ENCODE assay signal across 8 cellular contexts in genomic region chr12:6182279-6182898, GRCh38. TPM values are rescaled to one million over a fixed set of nuclear protein-coding genes. Genes with fewer than 3 reads are reported as not detected.
DNase-seq lines count a peak whose midpoint lies in the region; ATAC-seq and TF ChIP-seq lines count a peak whose summit lies in the region.

No MANE protein-coding gene starts in this region.

- no peak overlapping the region for H3K4me3 Mint-ChIP-seq in progenitor cell of endocrine pancreas (ENCODE audit: low read depth)

- peaks cover 8% of the 10 kb centered on the region for H3K27me3 Mint-ChIP-seq in progenitor cell of endocrine pancreas

- TF ChIP-seq CTCF in progenitor cell of endocrine pancreas (IDR thresholded peaks at IDR 0.05; ENCODE audit: unreplicated experiment) (no peak), GM10248 (IDR thresholded peaks at IDR 0.05; ENCODE audit: control extremely low read depth, extremely low read depth, low read depth, missing control alignments) (no peak)

- DNase-seq in COLO668 (lab: John Stamatoyannopoulos, UW; ENCODE audit: unreplicated experiment), result peak; percentile 65
- peak; percentile 97 for DNase-seq in NCI-H446 treated with DMSO at 0.1 percent for 48 hours (lab: John Stamatoyannopoulos, UW)
- peak; percentile 96 for DNase-seq in fibroblast of gingiva (ENCODE audit: low read depth)
- no peak for DNase-seq in progenitor cell of endocrine pancreas (ENCODE audit: low spot score, unreplicated experiment)
- DNase-seq in medulla oblongata (ENCODE audit: extremely low spot score), result no peak
- DNase-seq in GM10248 (ENCODE audit: extremely low spot score), result no peak
- no peak for DNase-seq in NCI-H1436 (lab: John Stamatoyannopoulos, UW)

- POLR2A ChIA-PET in GM10248 (lab: Yijun Ruan, JAX), result no interaction called here

- peaks cover 13% of the 10 kb centered on the region for H3K4me1 Mint-ChIP-seq in progenitor cell of endocrine pancreas (ENCODE audit: low read depth)

- ATAC-seq in HG02852 (IDR thresholded peaks at IDR 0.05; ENCODE audit: unreplicated experiment), result no peak

- no peaks in the 10 kb centered on the region for H3K36me3 Mint-ChIP-seq in progenitor cell of endocrine pancreas (ENCODE audit: insufficient read depth)

- no peaks in the 10 kb centered on the region for H3K9me3 Mint-ChIP-seq in progenitor cell of endocrine pancreas (ENCODE audit: low read depth)

- CTCF ChIA-PET in GM10248 (lab: Yijun Ruan, JAX), result interaction anchor here (1.1 to 2.2 kb wide), 3 partner anchors 12 to 194 kb away, joined by 3 to 16 read pairs (median 3); no protein-coding TSS in a partner anchor

- peak overlapping the region; percentile 29 for H3K27ac Mint-ChIP-seq in progenitor cell of endocrine pancreas

RNA-seq across cellular contexts. Expression of gene CD9, which starts 17.8 kb away (rescaled TPM):
- 6.0 and 10.8 TPM in 2 replicates for total RNA-seq in progenitor cell of endocrine pancreas

RNA-seq across cellular contexts. Expression of gene VWF, which starts 57.9 kb away (rescaled TPM):
- total RNA-seq in progenitor cell of endocrine pancreas, result 0.10 and 0.22 TPM in 2 replicates

Comparison
In these comparisons a context has a peak if more than half of its experiments do, and no peak if none do; other contexts are left out.
1. DNase-seq: peak in COLO668 (single experiment), NCI-H446 treated with DMSO at 0.1 percent for 48 hours (single experiment) and fibroblast of gingiva (single experiment); none in progenitor cell of endocrine pancreas (single experiment), medulla oblongata (single experiment), GM10248 (single experiment) and NCI-H1436 (single experiment).